Comparison of ENCODE assay signal across 17 cellular contexts in genomic region chr11:73281796-73282660, GRCh38.
"Had no signal": no experiment of that assay in that cellular context is flagged by ENCODE, and none has a peak within 500 bp of the region (broad histone marks: within the 10 kb centered on the region; RNA-seq: fewer than 3 reads in every experiment).

No MANE protein-coding gene starts in this region.

- H3K4me3 ChIP-seq: ascending aorta, breast epithelium, transverse colon had no signal

- H3K27me3 ChIP-seq: ascending aorta, breast epithelium, transverse colon had no signal

- H3K36me3 ChIP-seq: ascending aorta, breast epithelium, transverse colon had no signal

- H3K9me3 Mint-ChIP-seq: nephron had no signal

- H3K27ac Mint-ChIP-seq: nephron had no signal

- H3K4me2 ChIP-seq: SK-N-SH had no signal

- H3K9ac ChIP-seq: SK-N-SH had no signal

- H3K27ac ChIP-seq: ascending aorta, breast epithelium, epithelial cell of prostate had no signal

- H3K4me3 Mint-ChIP-seq: nephron had no signal

- H3K4me1 ChIP-seq: ascending aorta, breast epithelium, transverse colon had no signal

- H3K9me3 ChIP-seq: ascending aorta, breast epithelium, SK-N-SH, transverse colon had no signal

- DNase-seq: activated CD4-positive, alpha-beta T cell treated with anti-CD3 and anti-CD28 coated beads, Interleukin-2, amount 50 U/mL, for 48 hours; activated CD4-positive, CD25-positive, alpha-beta regulatory T cell treated with anti-CD3 and anti-CD28 coated beads, Interleukin-2, amount 50 U/mL, for 72 hours; activated CD8-positive, alpha-beta memory T cell treated with anti-CD3 and anti-CD28 coated beads, Interleukin-2, amount 50 U/mL, for 4 hours; activated T-cell treated with anti-CD3 and anti-CD28 coated beads, Interleukin-2, amount 50 U/mL, for 48 hours; head of caudate nucleus; kidney glomerular epithelial cell; mesendoderm; SK-N-SH; stimulated activated CD4-positive, alpha-beta T cell treated with anti-CD3 and anti-CD28 coated beads, Interleukin-12 subunit alpha, Interleukin-12 subunit beta, amount 100 ng/mL, for 4 hours; stimulated activated CD4-positive, alpha-beta T cell treated with anti-CD3 and anti-CD28 coated beads, Interleukin-2, amount 100 ng/mL, for 24 hours; T-helper 1 cell; T1000; transverse colon had no signal
